Comparison of ENCODE assay signal across 30 cellular contexts in the genomic region with DNA sequence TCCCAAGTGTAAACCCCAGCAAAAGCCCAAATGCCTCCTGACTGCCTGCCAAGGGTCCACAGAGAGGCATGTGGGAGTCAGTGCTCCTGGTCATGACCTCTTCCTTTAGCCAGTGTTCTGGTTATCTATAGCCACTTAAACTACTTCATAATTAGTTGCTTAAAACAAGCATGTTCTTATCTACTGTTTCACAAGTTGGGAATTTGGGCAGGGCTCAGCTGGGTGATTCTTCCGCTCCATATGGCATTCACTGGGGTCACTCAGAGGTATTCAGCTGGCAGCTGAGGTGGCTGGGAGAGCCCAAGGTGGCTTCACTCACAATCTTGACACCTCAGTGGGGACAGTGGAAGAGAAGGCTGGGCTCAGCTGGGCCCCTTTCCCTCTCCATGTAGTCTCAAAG.
"Had no signal": no experiment of that assay in that cellular context is flagged by ENCODE, and none has a peak within 500 bp of the region (broad histone marks: within the 10 kb centered on the region; RNA-seq: fewer than 3 reads in every experiment).

No MANE protein-coding gene starts in this region.

- DNase-seq: activated CD4-positive, alpha-beta T cell treated with anti-CD3 and anti-CD28 coated beads, Interleukin-2, amount 10 ng/mL, durations not matched to agents 24 days and 14 days; activated CD4-positive, alpha-beta T cell treated with anti-CD3 and anti-CD28 coated beads, Interleukin-2, amount 50 U/mL, for 4 hours; activated CD8-positive, alpha-beta memory T cell treated with anti-CD3 and anti-CD28 coated beads, Interleukin-2, amount 50 U/mL, for 4 hours; activated CD8-positive, alpha-beta T cell treated with anti-CD3 and anti-CD28 coated beads, Interleukin-2, amount 10 ng/mL, durations not matched to agents 7 days and 5 days; activated effector memory CD4-positive, alpha-beta T cell treated with Interleukin-2 at 50 U/mL for 16 hours; activated naive CD4-positive, alpha-beta T cell treated with anti-CD3 and anti-CD28 coated beads, Interleukin-2, amount 10 ng/mL, durations not matched to agents 7 days and 5 days; activated naive CD8-positive, alpha-beta T cell treated with anti-CD3 and anti-CD28 coated beads, Interleukin-2, amount 50 U/mL, for 24 hours; activated T-cell treated with anti-CD3 and anti-CD28 coated beads, Interleukin-2, amount 50 U/mL, for 48 hours; amniotic stem cell; aorta; brain microvascular endothelial cell; Karpas-422; NCI-H1105 treated with DMSO at 0.1 percent for 48 hours; NCI-H1436; NCI-H1694; NCI-H1930; NCI-H2081 treated with DMSO at 0.1 percent for 48 hours; NCI-H510A; NCI-H526; NCI-H748 treated with DMSO at 0.1 percent for 48 hours; NK-92 treated with Interleukin-12 subunit alpha and Interleukin-12 subunit beta, amount 100 ng/mL, for 24 hours; PC-9; SIG-M5; T-cell; T-helper 17 cell; WERI-Rb-1 had no signal

- H3K27me3 Mint-ChIP-seq: activated CD4-positive, alpha-beta T cell treated with anti-CD3 and anti-CD28 coated beads, Interleukin-2, amount 10 ng/mL, durations not matched to agents 24 days and 14 days; central memory CD8-positive, alpha-beta T cell; T-helper 17 cell had no signal

- H3K4me1 Mint-ChIP-seq: activated naive CD4-positive, alpha-beta T cell treated with anti-CD3 and anti-CD28 coated beads, Interleukin-2, amount 10 ng/mL, durations not matched to agents 7 days and 5 days; central memory CD8-positive, alpha-beta T cell had no signal

- H3K9me3 Mint-ChIP-seq: central memory CD8-positive, alpha-beta T cell had no signal

- H3K27ac Mint-ChIP-seq: activated CD4-positive, alpha-beta T cell treated with anti-CD3 and anti-CD28 coated beads, Interleukin-2, amount 10 ng/mL, durations not matched to agents 24 days and 14 days; activated CD8-positive, alpha-beta T cell treated with anti-CD3 and anti-CD28 coated beads, Interleukin-2, amount 10 ng/mL, durations not matched to agents 7 days and 5 days; activated naive CD4-positive, alpha-beta T cell treated with anti-CD3 and anti-CD28 coated beads, Interleukin-2, amount 10 ng/mL, durations not matched to agents 7 days and 5 days; activated naive CD8-positive, alpha-beta T cell; activated naive CD8-positive, alpha-beta T cell treated with anti-CD3 and anti-CD28 coated beads, Interleukin-2, amount 50 U/mL, for 24 hours; T-cell; T-helper 17 cell had no signal

- H3K27ac ChIP-seq: brain microvascular endothelial cell, cardiac muscle cell, PC-9, RWPE1, WERI-Rb-1 had no signal

- H3K4me3 Mint-ChIP-seq: activated CD4-positive, alpha-beta T cell treated with anti-CD3 and anti-CD28 coated beads, Interleukin-2, amount 10 ng/mL, durations not matched to agents 24 days and 14 days; activated CD8-positive, alpha-beta T cell treated with anti-CD3 and anti-CD28 coated beads, Interleukin-2, amount 10 ng/mL, durations not matched to agents 7 days and 5 days; activated naive CD4-positive, alpha-beta T cell treated with anti-CD3 and anti-CD28 coated beads, Interleukin-2, amount 10 ng/mL, durations not matched to agents 7 days and 5 days; activated naive CD8-positive, alpha-beta T cell; activated naive CD8-positive, alpha-beta T cell treated with anti-CD3 and anti-CD28 coated beads, Interleukin-2, amount 50 U/mL, for 24 hours; central memory CD8-positive, alpha-beta T cell; T-cell; T-helper 17 cell had no signal

- H3K27me3 ChIP-seq: brain microvascular endothelial cell, cardiac muscle cell had no signal

- H3K4me3 ChIP-seq: cardiac muscle cell, PC-9 had no signal

- H3K36me3 ChIP-seq: brain microvascular endothelial cell, cardiac muscle cell, WERI-Rb-1 had no signal
